Comparison of ENCODE assay signal across 27 cellular contexts in the genomic region with DNA sequence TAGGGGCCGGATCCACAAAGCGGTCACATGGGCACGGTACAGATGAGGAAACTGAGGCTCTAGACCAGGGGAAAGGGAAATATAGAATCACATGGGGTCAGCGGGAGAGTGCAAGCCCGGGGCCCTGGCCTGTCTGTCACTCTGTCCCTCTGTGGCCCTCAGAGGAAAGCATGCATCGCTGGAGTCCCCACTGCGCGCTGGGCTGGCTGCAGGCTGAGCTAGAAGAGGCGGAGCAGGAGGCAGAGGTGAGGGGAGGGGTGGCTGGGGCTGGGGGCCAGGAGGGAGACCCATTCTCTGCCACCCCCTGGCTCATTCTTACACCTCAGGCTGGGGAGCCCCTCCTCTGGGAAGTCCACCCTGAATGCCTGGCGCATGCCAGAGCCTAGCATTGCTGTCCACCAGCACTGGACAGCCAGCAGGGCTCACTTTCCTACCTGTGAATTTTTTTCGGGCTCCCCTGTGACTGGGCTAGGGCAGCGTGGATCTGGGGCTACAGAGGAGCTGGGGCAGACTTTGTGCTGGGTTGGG. TPM values are rescaled to one million over a fixed set of nuclear protein-coding genes. Genes with fewer than 3 reads are reported as not detected.
DNase-seq lines count a peak whose midpoint lies in the region; ATAC-seq, FAIRE-seq and TF ChIP-seq lines count a peak whose summit lies in the region.
"Had no signal": no experiment of that assay in that cellular context is flagged by ENCODE, and none has a peak within 500 bp of the region (broad histone marks: within the 10 kb centered on the region; RNA-seq: fewer than 3 reads in every experiment).

No MANE protein-coding gene starts in this region.

- POLR2A ChIA-PET in A549 (lab: Yijun Ruan, JAX): no interaction called here

- no peaks in the 10 kb centered on the region for H3K9me3 Mint-ChIP-seq in activated T-helper 1 cell treated with anti-CD3 and anti-CD28 coated beads, Interleukin-12 subunit alpha, Interleukin-12 subunit beta, Interleukin-2, Interleukin-4 antibody, amounts not matched to agents 30 ng/mL and 10 ng/mL and 1 ng/mL, durations not matched to agents 14 hours and 24 hours and 36 hours
- H3K9me3 Mint-ChIP-seq in glutamatergic neuron (ENCODE audit: unreplicated experiment) (no peaks in the 10 kb centered on the region), neural crest cell (no peaks in the 10 kb centered on the region)
- H3K9me3 Mint-ChIP-seq: GM23338 had no signal

- FAIRE-seq in A549 (lab: Jason Lieb, UNC): no peak
- FAIRE-seq: D721Med, GM18507 had no signal

- no peak overlapping the region for H3K4me2 ChIP-seq in A549

- no peak overlapping the region for H3K27ac Mint-ChIP-seq in activated T-helper 1 cell treated with anti-CD3 and anti-CD28 coated beads, Interleukin-12 subunit alpha, Interleukin-12 subunit beta, Interleukin-2, Interleukin-4 antibody, amounts not matched to agents 30 ng/mL and 10 ng/mL and 1 ng/mL, durations not matched to agents 14 hours and 24 hours and 36 hours
- H3K27ac Mint-ChIP-seq in glutamatergic neuron (ENCODE audit: unreplicated experiment) (no peak overlapping the region), neural crest cell (ENCODE audit: unreplicated experiment) (no peak overlapping the region)
- H3K27ac Mint-ChIP-seq: CD4-positive, CD25-positive, alpha-beta regulatory T cell; GM23338; IgD-negative memory B cell had no signal

- no peak for TF ChIP-seq POLR2A in A549 (IDR thresholded peaks at IDR 0.05; ENCODE audit: low read length)

- peaks cover 28% of the 10 kb centered on the region for H3K27me3 Mint-ChIP-seq in activated T-helper 1 cell treated with anti-CD3 and anti-CD28 coated beads, Interleukin-12 subunit alpha, Interleukin-12 subunit beta, Interleukin-2, Interleukin-4 antibody, amounts not matched to agents 30 ng/mL and 10 ng/mL and 1 ng/mL, durations not matched to agents 14 hours and 24 hours and 36 hours (ENCODE audit: insufficient read depth)
- H3K27me3 Mint-ChIP-seq in glutamatergic neuron (ENCODE audit: unreplicated experiment) (peaks cover 16% of the 10 kb centered on the region), neural crest cell (ENCODE audit: low read depth) (peaks cover 3% of the 10 kb centered on the region)

- intact Hi-C loops in activated T-helper 1 cell treated with anti-CD3 and anti-CD28 coated beads, Interleukin-12 subunit alpha, Interleukin-12 subunit beta, Interleukin-2, Interleukin-4 antibody, amounts not matched to agents 30 ng/mL and 10 ng/mL and 1 ng/mL, durations not matched to agents 14 hours and 24 hours and 36 hours (cut with micrococcal nuclease): no loop called here

- TF ChIP-seq EP300 in A549 (IDR thresholded peaks at IDR 0.05): no peak

- no peak for TF ChIP-seq RAD21 in A549 (conservative IDR thresholded peaks at IDR 0.05 in 1 of 2, IDR thresholded peaks at IDR 0.05 in 1 of 2)

- CTCF ChIA-PET in A549 (lab: Yijun Ruan, JAX): interaction anchor here (0.5 to 9.1 kb wide), 11 partner anchors 7 to 742 kb away, joined by 4 to 86 read pairs (median 6); no protein-coding TSS in a partner anchor

- ATAC-seq in A549: no peak
- ATAC-seq in HG03175 (IDR thresholded peaks at IDR 0.05; ENCODE audit: unreplicated experiment): no peak
- no peak for ATAC-seq in HG02623 (IDR thresholded peaks at IDR 0.05; ENCODE audit: unreplicated experiment)
- ATAC-seq: GM23338 had no signal

- H3K4me1 ChIP-seq in A549: peaks cover 15% of the 10 kb centered on the region; the same call in 2 of the 3 replicates

- TF ChIP-seq CTCF in A549 (IDR thresholded peaks at IDR 0.05) (no peak), glutamatergic neuron (IDR thresholded peaks at IDR 0.05; ENCODE audit: partially characterized antibody, unreplicated experiment) (no peak), neural crest cell (conservative IDR thresholded peaks at IDR 0.05) (no peak)

- H3K27ac ChIP-seq in A549: no peak overlapping the region
- H3K27ac ChIP-seq: HL-60, SK-N-MC had no signal

- no peak for DNase-seq in A549 (ENCODE audit: low read depth in 1 of 2, low spot score in 1 of 2)
- DNase-seq in activated T-helper 1 cell treated with anti-CD3 and anti-CD28 coated beads, Interleukin-12 subunit alpha, Interleukin-12 subunit beta, Interleukin-2, Interleukin-4 antibody, amounts not matched to agents 30 ng/mL and 10 ng/mL and 1 ng/mL, durations not matched to agents 14 hours and 24 hours and 36 hours (ENCODE audit: low spot score): no peak
- no peak for DNase-seq in glutamatergic neuron
- no peak for DNase-seq in neural crest cell (ENCODE audit: low read depth, low spot score)
- DNase-seq in NCI-H82 treated with DMSO at 0.1 percent for 48 hours (lab: John Stamatoyannopoulos, UW; ENCODE audit: unreplicated experiment): no peak
- DNase-seq in NK-92 (lab: John Stamatoyannopoulos, UW; ENCODE audit: unreplicated experiment): no peak
- DNase-seq: 8988T; CD4-positive, CD25-positive, alpha-beta regulatory T cell; DMS53; HCEC 1CT; Karpas-422; MV-4-11; NCI-H2029; NCI-H2227 treated with DMSO at 0.1 percent for 48 hours; NCI-H526 treated with DMSO at 0.1 percent for 48 hours; SIG-M5 had no signal

- no peaks in the 10 kb centered on the region for H3K9me3 ChIP-seq in A549

- peaks cover 7% of the 10 kb centered on the region for H3K4me1 Mint-ChIP-seq in activated T-helper 1 cell treated with anti-CD3 and anti-CD28 coated beads, Interleukin-12 subunit alpha, Interleukin-12 subunit beta, Interleukin-2, Interleukin-4 antibody, amounts not matched to agents 30 ng/mL and 10 ng/mL and 1 ng/mL, durations not matched to agents 14 hours and 24 hours and 36 hours (ENCODE audit: low read depth)
- peaks cover 2% of the 10 kb centered on the region for H3K4me1 Mint-ChIP-seq in glutamatergic neuron (ENCODE audit: low read depth, unreplicated experiment)
- H3K4me1 Mint-ChIP-seq in neural crest cell: peaks cover 20% of the 10 kb centered on the region

- no peaks in the 10 kb centered on the region for H3K36me3 Mint-ChIP-seq in activated T-helper 1 cell treated with anti-CD3 and anti-CD28 coated beads, Interleukin-12 subunit alpha, Interleukin-12 subunit beta, Interleukin-2, Interleukin-4 antibody, amounts not matched to agents 30 ng/mL and 10 ng/mL and 1 ng/mL, durations not matched to agents 14 hours and 24 hours and 36 hours (ENCODE audit: low read depth)
- no peaks in the 10 kb centered on the region for H3K36me3 Mint-ChIP-seq in glutamatergic neuron (ENCODE audit: unreplicated experiment)
- peaks cover 6% of the 10 kb centered on the region for H3K36me3 Mint-ChIP-seq in neural crest cell (ENCODE audit: low read depth)
- H3K36me3 Mint-ChIP-seq: CD4-positive, CD25-positive, alpha-beta regulatory T cell; IgD-negative memory B cell had no signal

- no peak overlapping the region for H3K4me3 ChIP-seq in A549
- H3K4me3 ChIP-seq: SK-N-MC had no signal

- H3K4me3 Mint-ChIP-seq in activated T-helper 1 cell treated with anti-CD3 and anti-CD28 coated beads, Interleukin-12 subunit alpha, Interleukin-12 subunit beta, Interleukin-2, Interleukin-4 antibody, amounts not matched to agents 30 ng/mL and 10 ng/mL and 1 ng/mL, durations not matched to agents 14 hours and 24 hours and 36 hours: peak overlapping the region; percentile 22
- H3K4me3 Mint-ChIP-seq in glutamatergic neuron (ENCODE audit: unreplicated experiment) (peak overlapping the region; percentile 52), neural crest cell (peak overlapping the region; percentile 81)
- H3K4me3 Mint-ChIP-seq: GM23338 had no signal

- 92% methylated on average over 12 of the region's 12 CpGs for WGBS in A549 (ENCODE audit: missing lambda C conversion rate)

RNA-seq across cellular contexts. Expression of a gene that starts 2.3 kb away (rescaled TPM):
- polyA plus RNA-seq in A549 (2011; rRNA removed) (3.3 and 3.8 TPM in 2 replicates), A549 (2017; fragmentation: RNase III; extraction: RNeasy Plus Mini Kit Qiagen cat#74134 plus additional on column Dnase treatment) (2.2 to 2.9 TPM (median 2.6 TPM) in 3 replicates)
- polyA plus RNA-seq in A549 (2012; cell fraction: cytosol; rRNA removed): 3.2 and 4.5 TPM in 2 replicates
- 3.2 and 3.6 TPM in 2 replicates for polyA plus RNA-seq in A549 (2012; cell fraction: nucleus; rRNA removed)
- polyA minus RNA-seq in A549 (2011; rRNA and poly(A)+ RNA removed): 2.1 and 3.3 TPM in 2 replicates
- total RNA-seq in activated T-helper 1 cell treated with anti-CD3 and anti-CD28 coated beads, Interleukin-12 subunit alpha, Interleukin-12 subunit beta, Interleukin-2, Interleukin-4 antibody, amounts not matched to agents 30 ng/mL and 10 ng/mL and 1 ng/mL, durations not matched to agents 14 hours and 24 hours and 36 hours: 0.18 and 0.34 TPM in 2 replicates
- total RNA-seq in glutamatergic neuron (ENCODE audit: unreplicated experiment) (17.2 TPM), neural crest cell (10.0 and 10.1 TPM in 2 replicates)

RNA-seq across cellular contexts. Expression of a gene that starts 13.3 kb away (rescaled TPM):
- polyA plus RNA-seq in A549 (2011; rRNA removed) (5.2 and 5.7 TPM in 2 replicates), A549 (2017; fragmentation: RNase III; extraction: RNeasy Plus Mini Kit Qiagen cat#74134 plus additional on column Dnase treatment) (8.9 to 10.1 TPM (median 9.3 TPM) in 3 replicates)
- 8.1 and 12.9 TPM in 2 replicates for polyA plus RNA-seq in A549 (2012; cell fraction: cytosol; rRNA removed)
- polyA plus RNA-seq in A549 (2012; cell fraction: nucleus; rRNA removed): 11.4 and 13.4 TPM in 2 replicates
- polyA minus RNA-seq in A549 (2011; rRNA and poly(A)+ RNA removed): 4.0 and 5.4 TPM in 2 replicates
- 11.2 and 11.6 TPM in 2 replicates for total RNA-seq in activated T-helper 1 cell treated with anti-CD3 and anti-CD28 coated beads, Interleukin-12 subunit alpha, Interleukin-12 subunit beta, Interleukin-2, Interleukin-4 antibody, amounts not matched to agents 30 ng/mL and 10 ng/mL and 1 ng/mL, durations not matched to agents 14 hours and 24 hours and 36 hours
- total RNA-seq in glutamatergic neuron (ENCODE audit: unreplicated experiment) (8.4 TPM), neural crest cell (11.1 and 11.4 TPM in 2 replicates)

RNA-seq across cellular contexts. Expression of a gene that starts 13.5 kb away (rescaled TPM):
- polyA plus RNA-seq in A549 (2011; rRNA removed) (131 and 161 TPM in 2 replicates), A549 (2017; fragmentation: RNase III; extraction: RNeasy Plus Mini Kit Qiagen cat#74134 plus additional on column Dnase treatment) (130 to 145 TPM (median 134 TPM) in 3 replicates)
- polyA plus RNA-seq in A549 (2012; cell fraction: cytosol; rRNA removed): 174 and 207 TPM in 2 replicates
- polyA plus RNA-seq in A549 (2012; cell fraction: nucleus; rRNA removed): 105 and 131 TPM in 2 replicates
- polyA minus RNA-seq in A549 (2011; rRNA and poly(A)+ RNA removed): 64.7 and 68.8 TPM in 2 replicates
- 128 and 138 TPM in 2 replicates for total RNA-seq in activated T-helper 1 cell treated with anti-CD3 and anti-CD28 coated beads, Interleukin-12 subunit alpha, Interleukin-12 subunit beta, Interleukin-2, Interleukin-4 antibody, amounts not matched to agents 30 ng/mL and 10 ng/mL and 1 ng/mL, durations not matched to agents 14 hours and 24 hours and 36 hours
- total RNA-seq in glutamatergic neuron (ENCODE audit: unreplicated experiment) (42.6 TPM), neural crest cell (66.9 and 70.8 TPM in 2 replicates)

RNA-seq across cellular contexts. Expression of a gene that starts 45.6 kb away (rescaled TPM):
- polyA plus RNA-seq in A549 (2011; rRNA removed) (1.4 and 2.2 TPM in 2 replicates), A549 (2017; fragmentation: RNase III; extraction: RNeasy Plus Mini Kit Qiagen cat#74134 plus additional on column Dnase treatment) (1.8 to 3.8 TPM (median 3.3 TPM) in 3 replicates)
- 0.93 and 1.4 TPM in 2 replicates for polyA plus RNA-seq in A549 (2012; cell fraction: cytosol; rRNA removed)
- polyA plus RNA-seq in A549 (2012; cell fraction: nucleus; rRNA removed): 11.2 and 12.0 TPM in 2 replicates
- 0.62 and 2.9 TPM in 2 replicates for polyA minus RNA-seq in A549 (2011; rRNA and poly(A)+ RNA removed)
- total RNA-seq in activated T-helper 1 cell treated with anti-CD3 and anti-CD28 coated beads, Interleukin-12 subunit alpha, Interleukin-12 subunit beta, Interleukin-2, Interleukin-4 antibody, amounts not matched to agents 30 ng/mL and 10 ng/mL and 1 ng/mL, durations not matched to agents 14 hours and 24 hours and 36 hours: not detected in 2 replicates
- total RNA-seq in glutamatergic neuron (ENCODE audit: unreplicated experiment) (0.86 TPM), neural crest cell (0.80 and 1.1 TPM in 2 replicates)
- total RNA-seq: CD4-positive, CD25-positive, alpha-beta regulatory T cell; G401; OCI-LY7 had no signal
- polyA plus RNA-seq: BJ; CD4-positive, CD25-positive, alpha-beta regulatory T cell; IgD-negative memory B cell had no signal

RNA-seq across cellular contexts. Expression of a gene that starts 49.5 kb away (rescaled TPM):
- polyA plus RNA-seq in A549 (2011; rRNA removed) (72.9 and 81.7 TPM in 2 replicates), A549 (2017; fragmentation: RNase III; extraction: RNeasy Plus Mini Kit Qiagen cat#74134 plus additional on column Dnase treatment) (48.3 to 59.0 TPM (median 49.2 TPM) in 3 replicates)
- polyA plus RNA-seq in A549 (2012; cell fraction: cytosol; rRNA removed): 83.3 and 90.6 TPM in 2 replicates
- polyA plus RNA-seq in A549 (2012; cell fraction: nucleus; rRNA removed): 316 and 405 TPM in 2 replicates
- 53.0 and 59.8 TPM in 2 replicates for polyA minus RNA-seq in A549 (2011; rRNA and poly(A)+ RNA removed)
- total RNA-seq in activated T-helper 1 cell treated with anti-CD3 and anti-CD28 coated beads, Interleukin-12 subunit alpha, Interleukin-12 subunit beta, Interleukin-2, Interleukin-4 antibody, amounts not matched to agents 30 ng/mL and 10 ng/mL and 1 ng/mL, durations not matched to agents 14 hours and 24 hours and 36 hours: 24.9 and 26.7 TPM in 2 replicates
- total RNA-seq in glutamatergic neuron (ENCODE audit: unreplicated experiment) (119 TPM), neural crest cell (16.4 and 17.7 TPM in 2 replicates)

Comparison
In these comparisons a context has a peak if more than half of its experiments do, and no peak if none do; other contexts are left out.
1. H3K4me3 Mint-ChIP-seq: peak in every context shown above with its lines; median percentile 81 in neural crest cell; 52 in glutamatergic neuron; 22 in activated T-helper 1 cell treated with anti-CD3 and anti-CD28 coated beads, Interleukin-12 subunit alpha, Interleukin-12 subunit beta, Interleukin-2, Interleukin-4 antibody, amounts not matched to agents 30 ng/mL and 10 ng/mL and 1 ng/mL, durations not matched to agents 14 hours and 24 hours and 36 hours.